ENCODE assay signal across 25 cellular contexts in the genomic region with DNA sequence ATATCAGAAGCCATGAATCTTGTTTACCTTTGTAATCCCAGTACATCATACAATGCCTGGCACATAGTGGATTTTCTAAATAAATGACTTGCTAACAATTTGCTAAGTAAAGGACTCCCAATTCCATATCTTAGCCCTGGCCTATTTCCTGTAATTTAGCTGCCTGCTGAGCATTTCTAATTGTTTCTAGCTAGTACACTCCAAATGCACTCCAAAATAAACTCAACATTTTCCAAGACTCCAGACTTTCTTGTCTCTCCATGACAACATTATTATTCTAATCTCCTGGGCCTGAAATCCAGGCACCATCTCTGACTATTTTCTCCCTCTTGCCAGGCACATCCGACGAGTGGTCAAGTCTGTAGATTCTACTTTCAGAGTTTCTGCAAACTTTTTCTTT.
"Had no signal": no experiment of that assay in that cellular context is flagged by ENCODE, and none has a peak within 500 bp of the region (broad histone marks: within the 10 kb centered on the region; RNA-seq: fewer than 3 reads in every experiment).

No MANE protein-coding gene starts in this region.

- H3K27me3 Mint-ChIP-seq: activated naive CD8-positive, alpha-beta T cell treated with anti-CD3 and anti-CD28 coated beads for 36 hours; stimulated activated naive CD8-positive, alpha-beta T cell treated with anti-CD3 and anti-CD28 coated beads, Interleukin-15, Interleukin-2, amounts not matched to agents 100 ng/mL and 50 ng/mL, for 24 hours; type B pancreatic cell had no signal

- H3K4me1 ChIP-seq: gastroesophageal sphincter, uterus had no signal

- H3K27ac ChIP-seq: gastroesophageal sphincter, uterus, VCaP had no signal

- H3K9me3 Mint-ChIP-seq: activated naive CD8-positive, alpha-beta T cell treated with anti-CD3 and anti-CD28 coated beads for 36 hours; nephron; type B pancreatic cell had no signal

- DNase-seq: activated CD4-positive, alpha-beta T cell treated with anti-CD3 and anti-CD28 coated beads for 4 hours; activated CD4-positive, alpha-beta T cell treated with anti-CD3 and anti-CD28 coated beads, Interleukin-2, amount 50 U/mL, for 48 hours; activated CD8-positive, alpha-beta memory T cell treated with anti-CD3 and anti-CD28 coated beads for 24 hours; activated effector memory CD4-positive, alpha-beta T cell treated with Interleukin-2 at 50 U/mL for 16 hours; activated naive CD4-positive, alpha-beta T cell treated with Interleukin-2 at 50 U/mL for 16 hours; activated naive CD8-positive, alpha-beta T cell treated with anti-CD3 and anti-CD28 coated beads for 36 hours; adrenal gland; central memory CD4-positive, alpha-beta T cell; head of caudate nucleus; mucosa of descending colon; stimulated activated CD4-positive, alpha-beta T cell treated with anti-CD3 and anti-CD28 coated beads, Interleukin-12 subunit alpha, Interleukin-12 subunit beta, amount 100 ng/mL, for 4 hours; stimulated activated CD4-positive, alpha-beta T cell treated with anti-CD3 and anti-CD28 coated beads, Interleukin-4, amount 100 ng/mL, for 1 hour; T-helper 9 cell; uterus had no signal

- H3K27ac Mint-ChIP-seq: activated naive CD8-positive, alpha-beta T cell treated with anti-CD3 and anti-CD28 coated beads for 36 hours; nephron; stimulated activated naive CD8-positive, alpha-beta T cell treated with anti-CD3 and anti-CD28 coated beads, Interleukin-15, Interleukin-2, amounts not matched to agents 100 ng/mL and 50 ng/mL, for 24 hours; T-helper 1 cell treated with Interleukin-12 subunit alpha and Interleukin-12 subunit beta and Interleukin-4 antibody, amounts not matched to agents 30 μg/mL and 1 μg/mL, for 36 hours; type B pancreatic cell had no signal

- H3K4me3 ChIP-seq: adrenal gland, gastroesophageal sphincter, lung, mucosa of descending colon, skin epidermis, thoracic aorta, uterus had no signal

- H3K4me1 Mint-ChIP-seq: activated naive CD8-positive, alpha-beta T cell treated with anti-CD3 and anti-CD28 coated beads for 36 hours had no signal

- H3K36me3 ChIP-seq: adrenal gland, gastroesophageal sphincter, thoracic aorta, uterus had no signal

- H3K4me3 Mint-ChIP-seq: activated naive CD8-positive, alpha-beta T cell treated with anti-CD3 and anti-CD28 coated beads for 36 hours; nephron; stimulated activated naive CD8-positive, alpha-beta T cell treated with anti-CD3 and anti-CD28 coated beads, Interleukin-15, Interleukin-2, amounts not matched to agents 100 ng/mL and 50 ng/mL, for 24 hours; T-helper 1 cell treated with Interleukin-12 subunit alpha and Interleukin-12 subunit beta and Interleukin-4 antibody, amounts not matched to agents 30 μg/mL and 1 μg/mL, for 36 hours; type B pancreatic cell had no signal

- H3K36me3 Mint-ChIP-seq: activated naive CD8-positive, alpha-beta T cell treated with anti-CD3 and anti-CD28 coated beads for 36 hours; type B pancreatic cell had no signal

- H3K27me3 ChIP-seq: adrenal gland, gastroesophageal sphincter, uterus had no signal

- ATAC-seq: gastroesophageal sphincter, left lobe of liver, mucosa of descending colon, sciatic nerve had no signal

- H3K9me3 ChIP-seq: adrenal gland, gastroesophageal sphincter, mucosa of descending colon, thoracic aorta, uterus had no signal
